Comparison of ENCODE assay signal across 8 cellular contexts in genomic region chr5:59769041-59769360, GRCh38.
A peak's percentile ranks its signal among the peaks of the same experiment; 100 is the strongest.
DNase-seq lines count a peak whose midpoint lies in the region; ATAC-seq and TF ChIP-seq lines count a peak whose summit lies in the region.

No MANE protein-coding gene starts in this region.

- no peak for ATAC-seq in memory B cell (ENCODE audit: low read depth)
- ATAC-seq in upper lobe of left lung (ENCODE audit: low FRiP score in 2 of 2): no peak

- no peak for TF ChIP-seq POLR2A in upper lobe of left lung (IDR thresholded peaks at IDR 0.05)

- intact Hi-C loops in MCF 10A (cut with micrococcal nuclease) (no loop called here), CD14-positive monocyte (cut with micrococcal nuclease) (no loop called here)

- H3K4me1 Mint-ChIP-seq in activated naive CD4-positive, alpha-beta T cell treated with anti-CD3 and anti-CD28 coated beads, Interleukin-2, amount 50 U/mL, for 24 hours: peaks cover 12% of the 10 kb centered on the region
- H3K4me1 Mint-ChIP-seq in MCF 10A (ENCODE audit: insufficient read depth, unreplicated experiment): peaks cover 57% of the 10 kb centered on the region
- peaks cover 14% of the 10 kb centered on the region for H3K4me1 Mint-ChIP-seq in memory B cell
- H3K4me1 Mint-ChIP-seq in CD14-positive monocyte: peaks cover 14% of the 10 kb centered on the region

- H3K4me3 Mint-ChIP-seq in activated naive CD4-positive, alpha-beta T cell treated with anti-CD3 and anti-CD28 coated beads, Interleukin-2, amount 50 U/mL, for 24 hours: peak overlapping the region; percentile 80
- H3K4me3 Mint-ChIP-seq in MCF 10A (ENCODE audit: unreplicated experiment) (peak overlapping the region; percentile 98), memory B cell (peak overlapping the region; percentile 94), CD14-positive monocyte (peak overlapping the region in 1 of 2 donors; percentile 30)

- H3K9me3 Mint-ChIP-seq in activated naive CD4-positive, alpha-beta T cell treated with anti-CD3 and anti-CD28 coated beads, Interleukin-2, amount 50 U/mL, for 24 hours: no peaks in the 10 kb centered on the region
- no peaks in the 10 kb centered on the region for H3K9me3 Mint-ChIP-seq in MCF 10A (ENCODE audit: unreplicated experiment)
- no peaks in the 10 kb centered on the region for H3K9me3 Mint-ChIP-seq in memory B cell
- no peaks in the 10 kb centered on the region for H3K9me3 Mint-ChIP-seq in CD14-positive monocyte

- peaks cover 4 to 15% (median 5%) of the 10 kb centered on the region in 4 donors for H3K4me1 ChIP-seq in upper lobe of left lung

- H3K27me3 Mint-ChIP-seq in activated naive CD4-positive, alpha-beta T cell treated with anti-CD3 and anti-CD28 coated beads, Interleukin-2, amount 50 U/mL, for 24 hours: peaks cover 24% of the 10 kb centered on the region
- H3K27me3 Mint-ChIP-seq in MCF 10A (ENCODE audit: insufficient read depth, unreplicated experiment) (no peaks in the 10 kb centered on the region), memory B cell (peaks cover 4% of the 10 kb centered on the region), CD14-positive monocyte (ENCODE audit: low read depth in 3 of 3) (peaks cover 25 to 27% (median 26%) of the 10 kb centered on the region in 3 donors)

- H3K36me3 Mint-ChIP-seq in activated naive CD4-positive, alpha-beta T cell treated with anti-CD3 and anti-CD28 coated beads, Interleukin-2, amount 50 U/mL, for 24 hours: no peaks in the 10 kb centered on the region
- no peaks in the 10 kb centered on the region for H3K36me3 Mint-ChIP-seq in MCF 10A (ENCODE audit: insufficient read depth, unreplicated experiment)
- H3K36me3 Mint-ChIP-seq in memory B cell: no peaks in the 10 kb centered on the region
- peaks cover 5 to 9% of the 10 kb centered on the region in 2 donors for H3K36me3 Mint-ChIP-seq in CD14-positive monocyte

- TF ChIP-seq EP300 in upper lobe of left lung (IDR thresholded peaks at IDR 0.05): no peak

- DNase-seq in activated naive CD4-positive, alpha-beta T cell (lab: John Stamatoyannopoulos, UW): no peak
- DNase-seq in MCF 10A (ENCODE audit: unreplicated experiment): no peak
- DNase-seq in memory B cell (ENCODE audit: low spot score in 2 of 2): no peak
- DNase-seq in upper lobe of left lung: no peak
- DNase-seq in GDM1 (lab: John Stamatoyannopoulos, UW): no peak
- no peak for DNase-seq in CD14-positive monocyte (ENCODE audit: low spot score)
- no peak for DNase-seq in occipital lobe (lab: John Stamatoyannopoulos, UW)

- H3K27ac Mint-ChIP-seq in activated naive CD4-positive, alpha-beta T cell treated with anti-CD3 and anti-CD28 coated beads, Interleukin-2, amount 50 U/mL, for 24 hours: no peak overlapping the region
- H3K27ac Mint-ChIP-seq in MCF 10A (ENCODE audit: low read depth, unreplicated experiment) (peak overlapping the region; percentile 98), memory B cell (peak overlapping the region; percentile 94), CD14-positive monocyte (no peak overlapping the region)

- TSS peak; percentile 71 for BruUV-seq in MCF 10A (replicated peaks; lab: Mats Ljungman, UMichigan)

- no peak overlapping the region for H3K27ac ChIP-seq in upper lobe of left lung

- H3K4me3 ChIP-seq in upper lobe of left lung: peak overlapping the region in 3 of 4 donors; percentile 37 to 58 (median 52)

- POLR2A ChIA-PET in MCF 10A (lab: Yijun Ruan, JAX): interaction anchor here (0.6 to 12.4 kb wide), 16 partner anchors 10 to 450 kb away, joined by 3 to 437 read pairs (median 4); no protein-coding TSS in a partner anchor

- no peaks in the 10 kb centered on the region for H3K36me3 ChIP-seq in upper lobe of left lung

- no peaks in the 10 kb centered on the region for H3K27me3 ChIP-seq in upper lobe of left lung

- WGBS in upper lobe of left lung, 2 donors: 22 to 47% methylated on average over 1 of the region's 1 CpG

- CTCF ChIA-PET in MCF 10A (lab: Yijun Ruan, JAX): interaction anchor here (0.7 to 4.8 kb wide), 7 partner anchors 8 to 1851 kb away, joined by 3 to 37 read pairs (median 4); no protein-coding TSS in a partner anchor

- H3K9me3 ChIP-seq in upper lobe of left lung: no peaks in the 10 kb centered on the region

- TF ChIP-seq CTCF in MCF 10A (IDR thresholded peaks at IDR 0.05; ENCODE audit: unreplicated experiment): no peak
- no peak for TF ChIP-seq CTCF in upper lobe of left lung (IDR thresholded peaks at IDR 0.05)
- no peak for TF ChIP-seq CTCF in CD14-positive monocyte (IDR thresholded peaks at IDR 0.05)

Comparison
In these comparisons a context has a peak if more than half of its experiments do, and no peak if none do; other contexts are left out.
1. H3K27ac Mint-ChIP-seq: peak in MCF 10A (single experiment) and memory B cell (single experiment); none in activated naive CD4-positive, alpha-beta T cell treated with anti-CD3 and anti-CD28 coated beads, Interleukin-2, amount 50 U/mL, for 24 hours (single experiment) and CD14-positive monocyte (0 of 7).